In the genomic region with DNA sequence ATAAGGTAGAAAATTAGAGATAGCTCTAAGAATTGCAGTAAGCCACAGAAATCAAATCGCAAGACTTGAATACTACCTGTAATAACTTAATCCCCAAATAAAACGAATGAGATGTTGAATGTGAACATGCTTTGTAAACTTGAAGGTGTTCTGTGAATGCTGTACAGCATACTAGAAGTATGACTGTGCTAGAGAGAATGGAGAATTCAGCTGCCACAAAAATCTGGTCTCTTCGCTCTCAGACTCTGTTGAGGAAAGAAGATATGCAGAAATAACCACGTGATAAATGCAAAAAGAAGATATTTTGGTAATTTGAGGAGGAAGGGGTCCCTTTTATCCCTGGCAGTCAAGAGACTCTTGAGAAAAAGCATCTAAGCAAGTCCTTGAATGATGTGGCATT, we compare ENCODE assay signal across 14 cellular contexts. TPM values are rescaled to one million over a fixed set of nuclear protein-coding genes. Genes with fewer than 3 reads are reported as not detected.
DNase-seq lines count a peak whose midpoint lies in the region; ATAC-seq and TF ChIP-seq lines count a peak whose summit lies in the region.
"Had no signal": no experiment of that assay in that cellular context is flagged by ENCODE, and none has a peak within 500 bp of the region (broad histone marks: within the 10 kb centered on the region; RNA-seq: fewer than 3 reads in every experiment).

No MANE protein-coding gene starts in this region.

- H3K4me2 ChIP-seq in neuronal stem cell (ENCODE audit: insufficient read depth, low read length, poor library complexity, severe bottlenecking) = no peak overlapping the region

- H3K23ac ChIP-seq in neuronal stem cell (ENCODE audit: low read depth, low read length, poor library complexity) = no peak overlapping the region

- no peaks in the 10 kb centered on the region for H3K79me1 ChIP-seq in neuronal stem cell (ENCODE audit: low read depth, low read length)

- WGBS in neuronal stem cell (ENCODE audit: extremely low coverage in 2 of 2, insufficient read length in 2 of 2, insufficient replicate concordance in 1 of 2), 2 donors = no CpG with 5 or more reads among the region's 4 CpGs

- peaks cover 19% of the 10 kb centered on the region for H3K36me3 ChIP-seq in CD4-positive, alpha-beta memory T cell (ENCODE audit: insufficient read depth, low read length)
- peaks cover 2 to 25% of the 10 kb centered on the region in 2 donors for H3K36me3 ChIP-seq in neuronal stem cell (replicated peaks in 1 of 2; ENCODE audit: control insufficient read depth in 2 of 2, insufficient read depth in 2 of 2, low read length in 2 of 2)

- no peaks in the 10 kb centered on the region for H3K9me3 ChIP-seq in CD4-positive, alpha-beta memory T cell (ENCODE audit: control insufficient read depth in 1 of 2, low read length in 2 of 2)
- H3K9me3 ChIP-seq in neuronal stem cell (replicated peaks in 1 of 2; ENCODE audit: control insufficient read depth in 2 of 2, insufficient read depth in 1 of 2, low read depth in 1 of 2, low read length in 2 of 2) = no peaks in the 10 kb centered on the region

- no peak overlapping the region for H3K9ac ChIP-seq in neuronal stem cell (ENCODE audit: low read depth, low read length, poor library complexity)

- H3K18ac ChIP-seq in neuronal stem cell (ENCODE audit: low read length) = no peak overlapping the region

- H3K4ac ChIP-seq in neuronal stem cell (ENCODE audit: low read length) = no peak overlapping the region

- TF ChIP-seq CTCF in HFFc6 (IDR thresholded peaks at IDR 0.05) (no peak), nephron progenitor cell (IDR thresholded peaks at IDR 0.05) (no peak)

- H2BK15ac ChIP-seq in neuronal stem cell (ENCODE audit: low read length) = no peak overlapping the region

- H3K9me3 Mint-ChIP-seq in CD4-positive, alpha-beta memory T cell = no peaks in the 10 kb centered on the region
- H3K9me3 Mint-ChIP-seq in HFFc6 (no peaks in the 10 kb centered on the region), nephron progenitor cell (no peaks in the 10 kb centered on the region)
- H3K9me3 Mint-ChIP-seq in dendritic cell treated with granulocyte-macrophage colony-stimulating factor and Interleukin-4, amounts not matched to agents 40 ng/mL and 50 ng/mL, for 4 days = no peaks in the 10 kb centered on the region
- H3K9me3 Mint-ChIP-seq in naive thymus-derived CD8-positive, alpha-beta T cell = no peaks in the 10 kb centered on the region
- H3K9me3 Mint-ChIP-seq: brain had no signal

- peaks cover 32 to 56% of the 10 kb centered on the region in 2 donors for H3K36me3 Mint-ChIP-seq in CD4-positive, alpha-beta memory T cell
- peaks cover 63% of the 10 kb centered on the region for H3K36me3 Mint-ChIP-seq in HFFc6 (ENCODE audit: low read depth)
- H3K36me3 Mint-ChIP-seq in dendritic cell treated with granulocyte-macrophage colony-stimulating factor and Interleukin-4, amounts not matched to agents 40 ng/mL and 50 ng/mL, for 4 days (ENCODE audit: low read depth) = peaks cover 54% of the 10 kb centered on the region
- peaks cover 9 to 51% (median 31%) of the 10 kb centered on the region in 3 donors for H3K36me3 Mint-ChIP-seq in naive thymus-derived CD8-positive, alpha-beta T cell
- H3K36me3 Mint-ChIP-seq in nephron progenitor cell (ENCODE audit: low read depth) = peaks cover 33% of the 10 kb centered on the region

- DNase-seq in CD4-positive, alpha-beta memory T cell = no peak
- no peak for DNase-seq in HFFc6
- DNase-seq in naive thymus-derived CD8-positive, alpha-beta T cell = no peak
- no peak for DNase-seq in neuronal stem cell (ENCODE audit: low spot score)
- DNase-seq in nephron progenitor cell = no peak
- DNase-seq: DMS79, foreskin melanocyte, NCI-H1417 treated with DMSO at 0.1 percent for 48 hours, T-helper 2 cell had no signal

- H2AK5ac ChIP-seq in neuronal stem cell (ENCODE audit: low read depth, low read length) = no peak overlapping the region

- H3K27ac Mint-ChIP-seq in CD4-positive, alpha-beta memory T cell = peak overlapping the region in 4 of 7 donors; percentile 50 to 94 (median 82)
- H3K27ac Mint-ChIP-seq in HFFc6 (peak overlapping the region; percentile 97), nephron progenitor cell (no peak overlapping the region)
- H3K27ac Mint-ChIP-seq in dendritic cell treated with granulocyte-macrophage colony-stimulating factor and Interleukin-4, amounts not matched to agents 40 ng/mL and 50 ng/mL, for 4 days = peak overlapping the region; percentile 0
- peak overlapping the region in 8 of 10 donors; percentile 35 to 88 (median 70) for H3K27ac Mint-ChIP-seq in naive thymus-derived CD8-positive, alpha-beta T cell
- H3K27ac Mint-ChIP-seq: progenitor cell of endocrine pancreas had no signal

- ATAC-seq in naive thymus-derived CD8-positive, alpha-beta T cell = no peak
- no peak for ATAC-seq in GM19463 (IDR thresholded peaks at IDR 0.05; ENCODE audit: unreplicated experiment)
- ATAC-seq in GM19324 (IDR thresholded peaks at IDR 0.05; ENCODE audit: low FRiP score, unreplicated experiment) = no peak

- H2AFZ ChIP-seq in neuronal stem cell (ENCODE audit: low read length) = no peak overlapping the region

- H3K4me1 Mint-ChIP-seq in CD4-positive, alpha-beta memory T cell = peaks cover 46 to 78% (median 63%) of the 10 kb centered on the region in 4 donors
- peaks cover 91% of the 10 kb centered on the region for H3K4me1 Mint-ChIP-seq in HFFc6 (ENCODE audit: low read depth)
- H3K4me1 Mint-ChIP-seq in dendritic cell treated with granulocyte-macrophage colony-stimulating factor and Interleukin-4, amounts not matched to agents 40 ng/mL and 50 ng/mL, for 4 days (ENCODE audit: low read depth) = peaks cover 44% of the 10 kb centered on the region
- peaks cover 26 to 72% (median 56%) of the 10 kb centered on the region in 4 donors for H3K4me1 Mint-ChIP-seq in naive thymus-derived CD8-positive, alpha-beta T cell
- peaks cover 41% of the 10 kb centered on the region for H3K4me1 Mint-ChIP-seq in nephron progenitor cell

- no peak overlapping the region for H2BK5ac ChIP-seq in neuronal stem cell (ENCODE audit: low read length)

- H4K8ac ChIP-seq in neuronal stem cell (ENCODE audit: low read depth, low read length) = no peak overlapping the region

- H3K4me3 ChIP-seq in CD4-positive, alpha-beta memory T cell (ENCODE audit: low read length in 2 of 2) = no peak overlapping the region
- H3K4me3 ChIP-seq in neuronal stem cell (ENCODE audit: low read length in 2 of 2) = no peak overlapping the region

- H3K4me1 ChIP-seq in CD4-positive, alpha-beta memory T cell (ENCODE audit: insufficient read depth, low read length) = peaks cover 74% of the 10 kb centered on the region
- H3K4me1 ChIP-seq in neuronal stem cell (ENCODE audit: control insufficient read depth in 2 of 2, insufficient read depth in 1 of 2, low read depth in 1 of 2, low read length in 2 of 2) = peaks cover 0 to 7% of the 10 kb centered on the region in 2 donors

- no peak overlapping the region for H2BK120ac ChIP-seq in neuronal stem cell (ENCODE audit: low read depth, low read length)

- H3K4me3 Mint-ChIP-seq in CD4-positive, alpha-beta memory T cell = peak overlapping the region in 1 of 8 donors; percentile 12
- H3K4me3 Mint-ChIP-seq in HFFc6 (peak overlapping the region; percentile 88), nephron progenitor cell (no peak overlapping the region)
- no peak overlapping the region for H3K4me3 Mint-ChIP-seq in dendritic cell treated with granulocyte-macrophage colony-stimulating factor and Interleukin-4, amounts not matched to agents 40 ng/mL and 50 ng/mL, for 4 days
- peak overlapping the region in 1 of 10 donors; percentile 15 for H3K4me3 Mint-ChIP-seq in naive thymus-derived CD8-positive, alpha-beta T cell

- POLR2A ChIA-PET in CD4-positive, alpha-beta memory T cell (lab: Charles Lee; ENCODE audit: partially characterized antibody) = interaction anchor here (0.5 to 8.1 kb wide), 8 partner anchors 8 to 98 kb away, joined by 3 to 196 read pairs (median 4); no protein-coding TSS in a partner anchor
- POLR2A ChIA-PET in naive thymus-derived CD8-positive, alpha-beta T cell (lab: Charles Lee) = interaction anchor here (0.7 to 1.8 kb wide), 2 partner anchors 8 to 11 kb away, joined by 3 to 4 read pairs; no protein-coding TSS in a partner anchor

- no peak overlapping the region for H2BK12ac ChIP-seq in neuronal stem cell (ENCODE audit: low read length)

- H3K14ac ChIP-seq in neuronal stem cell (ENCODE audit: low read length) = no peak overlapping the region

- intact Hi-C loops in CD4-positive, alpha-beta memory T cell (cut with micrococcal nuclease) = no loop called here
- intact Hi-C loops in dendritic cell treated with granulocyte-macrophage colony-stimulating factor and Interleukin-4, amounts not matched to agents 40 ng/mL and 50 ng/mL, for 4 days (cut with micrococcal nuclease) = no loop called here

- CTCF ChIA-PET in CD4-positive, alpha-beta memory T cell (lab: Charles Lee; ENCODE audit: partially characterized antibody) = interaction anchor here (1.0 to 1.9 kb wide), 5 partner anchors 14 to 100 kb away, joined by 3 to 6 read pairs (median 3); no protein-coding TSS in a partner anchor

- no peak overlapping the region for H3K27ac ChIP-seq in CD4-positive, alpha-beta memory T cell (ENCODE audit: low read depth, low read length)
- no peak overlapping the region for H3K27ac ChIP-seq in neuronal stem cell (replicated peaks; ENCODE audit: low read length)

- no peaks in the 10 kb centered on the region for H3K27me3 Mint-ChIP-seq in CD4-positive, alpha-beta memory T cell
- H3K27me3 Mint-ChIP-seq in HFFc6 (ENCODE audit: insufficient read depth) (no peaks in the 10 kb centered on the region), nephron progenitor cell (ENCODE audit: low read depth, poor library complexity) (no peaks in the 10 kb centered on the region)
- no peaks in the 10 kb centered on the region for H3K27me3 Mint-ChIP-seq in dendritic cell treated with granulocyte-macrophage colony-stimulating factor and Interleukin-4, amounts not matched to agents 40 ng/mL and 50 ng/mL, for 4 days
- no peaks in the 10 kb centered on the region for H3K27me3 Mint-ChIP-seq in naive thymus-derived CD8-positive, alpha-beta T cell
- H3K27me3 Mint-ChIP-seq: brain had no signal

- no peak overlapping the region for H4K91ac ChIP-seq in neuronal stem cell (ENCODE audit: low read depth, low read length, poor library complexity)

- no peaks in the 10 kb centered on the region for H3K27me3 ChIP-seq in CD4-positive, alpha-beta memory T cell (ENCODE audit: insufficient read depth, low read length)
- peaks cover 0 to 2% (median 0%) of the 10 kb centered on the region in 3 experiments for H3K27me3 ChIP-seq in neuronal stem cell (ENCODE audit: control insufficient read depth in 3 of 3, insufficient read depth in 3 of 3, low read depth in 1 of 3, low read length in 3 of 3)

RNA-seq across cellular contexts. Expression of gene ZBTB38, which starts 37.3 kb away (rescaled TPM):
- total RNA-seq in CD4-positive, alpha-beta memory T cell = 10 to 100 TPM; 86.6 to 87.8 TPM
- polyA plus RNA-seq in CD4-positive, alpha-beta memory T cell = 100 to 1,000 TPM in 1 of 2 donors, 10 to 100 TPM in 1; 44.1 to 103 TPM
- 100 to 1,000 TPM; 146 to 172 (median 158) TPM for total RNA-seq in HFFc6 (2021; fragmentation: NEBNext Ultra II Directional; extraction: Animal tissue kit (Norgen Biotek cat#: 25700))
- 10 to 100 TPM; 48.3 to 49.7 TPM for total RNA-seq in naive thymus-derived CD8-positive, alpha-beta T cell
- 100 to 1,000 TPM in 1 of 3 donors, 10 to 100 TPM in 2; 56.5 to 118 (median 60.8) TPM for polyA plus RNA-seq in naive thymus-derived CD8-positive, alpha-beta T cell
- 7.1 TPM for polyA plus RNA-seq in neuronal stem cell (2013, experiment 1 of 2)
- polyA plus RNA-seq in neuronal stem cell (2013, experiment 2 of 2) = 7.6 TPM
